ENCODE assay signal across 1 cellular context in genomic region chr1:213650603-213651002, GRCh38.
A peak's percentile ranks its signal among the peaks of the same experiment; 100 is the strongest.
TF ChIP-seq lines count a peak whose summit lies in the region.

No MANE protein-coding gene starts in this region.

TF ChIP-seq in HepG2, 621 proteins besides CTCF, POLR2A, EP300 and RAD21 (continued from another document and continues in another):
- TF ChIP-seq NR2F2 (IDR thresholded peaks at IDR 0.05; ENCODE audit: borderline replicate concordance, low read depth) (peak; percentile 41; the same call in 1 of the 2 replicates), MLLT10 (CRISPR knock-in tag; IDR thresholded peaks at IDR 0.05) (no peak), ELF4 (CRISPR knock-in tag; IDR thresholded peaks at IDR 0.05; ENCODE audit: borderline replicate concordance) (no peak), NONO (IDR thresholded peaks at IDR 0.05) (no peak), NONO (CRISPR knock-in tag; conservative IDR thresholded peaks at IDR 0.05) (no peak), SAP130 (CRISPR knock-in tag; IDR thresholded peaks at IDR 0.05; ENCODE audit: low read depth) (no peak), SMAD1 (CRISPR knock-in tag; IDR thresholded peaks at IDR 0.05; ENCODE audit: borderline replicate concordance, low read depth) (no peak), KDM3A (CRISPR knock-in tag; IDR thresholded peaks at IDR 0.05; ENCODE audit: low read depth) (no peak), ZBTB14 (CRISPR knock-in tag; IDR thresholded peaks at IDR 0.05) (no peak), PAXIP1 (CRISPR knock-in tag; conservative IDR thresholded peaks at IDR 0.05) (peak; percentile 87), ZNF382 (CRISPR knock-in tag; IDR thresholded peaks at IDR 0.05; ENCODE audit: borderline replicate concordance) (no peak), ZFP90 (CRISPR knock-in tag; IDR thresholded peaks at IDR 0.05; ENCODE audit: borderline replicate concordance) (no peak), ELK4 (CRISPR knock-in tag; IDR thresholded peaks at IDR 0.05; ENCODE audit: borderline replicate concordance) (no peak), RERE (CRISPR knock-in tag; IDR thresholded peaks at IDR 0.05; ENCODE audit: low read depth) (peak; percentile 51; the same call in 1 of the 2 replicates), ZNF891 (CRISPR knock-in tag; IDR thresholded peaks at IDR 0.05) (no peak), GMEB2 (CRISPR knock-in tag; IDR thresholded peaks at IDR 0.05; ENCODE audit: low read depth) (no peak), JUN (CRISPR knock-in tag; IDR thresholded peaks at IDR 0.05) (no peak), ZFP1 (CRISPR knock-in tag; IDR thresholded peaks at IDR 0.05) (no peak), U2AF1 (optimal IDR thresholded peaks at IDR 0.05; ENCODE audit: low read depth, low read length) (no peak), LBX2 (CRISPR knock-in tag; IDR thresholded peaks at IDR 0.05; ENCODE audit: borderline replicate concordance) (no peak), IKZF1 (IDR thresholded peaks at IDR 0.05) (no peak), PLRG1 (conservative IDR thresholded peaks at IDR 0.05) (no peak), CENPT (CRISPR knock-in tag; IDR thresholded peaks at IDR 0.05; ENCODE audit: low read depth) (no peak), ATF7-NPFF (CRISPR knock-in tag; IDR thresholded peaks at IDR 0.05; ENCODE audit: low read depth) (0 out of 2 replicates have a peak, but pooled peaks have one; percentile 9), ZMYM3 (CRISPR knock-in tag; IDR thresholded peaks at IDR 0.05) (0 out of 2 replicates have a peak, but pooled peaks have one; percentile 20), ZNF770 (CRISPR knock-in tag; IDR thresholded peaks at IDR 0.05) (no peak), ZNF780A (CRISPR knock-in tag; IDR thresholded peaks at IDR 0.05) (no peak), ZNF24 (IDR thresholded peaks at IDR 0.05) (no peak), FOXA3 (CRISPR knock-in tag; IDR thresholded peaks at IDR 0.05) (peak; percentile 65), ZNF562 (CRISPR knock-in tag; IDR thresholded peaks at IDR 0.05; ENCODE audit: borderline replicate concordance) (no peak), ZNF740 (CRISPR knock-in tag; IDR thresholded peaks at IDR 0.05) (no peak), ZNF260 (CRISPR knock-in tag; IDR thresholded peaks at IDR 0.05; ENCODE audit: borderline replicate concordance, low read depth) (no peak), ZNF672 (CRISPR knock-in tag; IDR thresholded peaks at IDR 0.05) (no peak), ZSCAN21 (CRISPR knock-in tag; IDR thresholded peaks at IDR 0.05; ENCODE audit: borderline replicate concordance) (no peak), SMAD9 (CRISPR knock-in tag; IDR thresholded peaks at IDR 0.05) (no peak), FLYWCH1 (CRISPR knock-in tag; IDR thresholded peaks at IDR 0.05) (no peak), GZF1 (CRISPR knock-in tag; IDR thresholded peaks at IDR 0.05) (no peak), RARA (CRISPR knock-in tag; IDR thresholded peaks at IDR 0.05) (peak; percentile 43; the same call in 1 of the 2 replicates), CEBPZ (IDR thresholded peaks at IDR 0.05; ENCODE audit: low read length) (no peak), PLSCR1 (CRISPR knock-in tag; IDR thresholded peaks at IDR 0.05; ENCODE audit: borderline replicate concordance) (no peak), XRCC5 (optimal IDR thresholded peaks at IDR 0.05; ENCODE audit: low read length) (no peak)
